ENCODE assay signal across 1 cellular context in genomic region chr10:17758200-17758599, GRCh38.
TF ChIP-seq lines count a peak whose summit lies in the region.

No MANE protein-coding gene starts in this region.

TF ChIP-seq in IMR-90, 13 proteins besides CTCF, POLR2A, EP300 and RAD21:
- no peak for TF ChIP-seq SMC3 (IDR thresholded peaks at IDR 0.05; ENCODE audit: low read depth, low read length)
- TF ChIP-seq USF2 (IDR thresholded peaks at IDR 0.05; ENCODE audit: low read depth, low read length), result no peak
